8 cellular contexts compared by ENCODE assay signal in the genomic region with DNA sequence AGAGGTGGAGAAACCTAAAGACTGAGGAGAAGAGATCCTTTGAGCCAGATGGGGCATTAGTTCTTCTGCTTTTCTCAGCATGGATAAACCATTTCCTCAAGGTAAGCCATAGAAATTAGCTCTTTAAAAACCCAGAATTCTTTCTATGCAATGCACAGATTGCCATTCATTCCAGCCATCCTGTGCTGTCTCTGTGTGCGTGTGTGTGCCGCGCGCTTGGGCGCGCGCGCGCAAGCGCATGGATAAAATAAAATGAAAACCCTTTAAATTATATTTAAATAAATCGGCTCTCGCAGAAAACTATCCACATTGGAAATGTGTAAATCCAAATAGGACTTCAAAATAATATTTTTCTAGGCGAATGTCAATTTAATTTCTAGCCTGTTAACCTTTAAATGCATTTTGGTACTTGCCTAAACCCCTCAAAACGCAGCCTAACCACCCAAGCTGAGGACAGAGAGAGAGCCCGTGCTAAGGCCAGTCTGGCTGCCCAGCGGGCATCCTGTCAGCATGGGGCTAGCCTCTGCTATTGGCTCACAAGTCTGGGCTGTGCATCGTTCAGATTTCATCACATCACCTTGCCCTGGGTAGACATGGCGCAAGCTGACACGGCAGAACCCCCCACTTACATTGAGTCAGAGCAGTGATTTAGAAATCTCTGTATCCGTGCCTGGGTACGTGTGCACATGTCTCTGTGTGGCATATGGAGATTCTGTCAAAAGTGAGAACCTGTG.
DNase-seq lines count a peak whose midpoint lies in the region; ATAC-seq and TF ChIP-seq lines count a peak whose summit lies in the region.

No MANE protein-coding gene starts in this region.

- H3K4me3 Mint-ChIP-seq in osteocyte (ENCODE audit: unreplicated experiment), result peak overlapping the region; percentile 82

- no TSS peak for BruUV-seq in PC-9 (replicated peaks; lab: Mats Ljungman, UMichigan)

- no peak overlapping the region for H3K9ac ChIP-seq in DND-41 (ENCODE audit: low read depth, low read length)

- H2AFZ ChIP-seq in DND-41 (ENCODE audit: low read depth, low read length), result peak overlapping the region; percentile 72
- peak overlapping the region; percentile 71 for H2AFZ ChIP-seq in PC-9

- H3K4me1 ChIP-seq in DND-41 (ENCODE audit: insufficient read depth, low read length), result peaks cover 19% of the 10 kb centered on the region; the same call in 1 of the 2 replicates
- peaks cover 19% of the 10 kb centered on the region for H3K4me1 ChIP-seq in PC-9 (replicated peaks; ENCODE audit: insufficient read depth)
- peaks cover 0 to 7% (median 0%) of the 10 kb centered on the region in 3 donors for H3K4me1 ChIP-seq in esophagus squamous epithelium

- 47 to 52% methylated on average over 21 of the region's 21 CpGs for WGBS in esophagus squamous epithelium, 2 donors

- H3K36me3 Mint-ChIP-seq in osteocyte (ENCODE audit: unreplicated experiment), result no peaks in the 10 kb centered on the region

- no peaks in the 10 kb centered on the region for H3K9me3 ChIP-seq in DND-41 (ENCODE audit: insufficient read depth, low read length, severe bottlenecking)
- no peaks in the 10 kb centered on the region for H3K9me3 ChIP-seq in PC-9 (ENCODE audit: insufficient read depth, low read depth)
- H3K9me3 ChIP-seq in esophagus squamous epithelium, result no peaks in the 10 kb centered on the region

- TF ChIP-seq CTCF in DND-41 (IDR thresholded peaks at IDR 0.05; ENCODE audit: borderline replicate concordance, extremely low read depth, low read length, poor library complexity, severe bottlenecking), result no peak
- TF ChIP-seq CTCF in PC-9 (conservative IDR thresholded peaks at IDR 0.05), result no peak
- TF ChIP-seq CTCF in esophagus squamous epithelium (IDR thresholded peaks at IDR 0.05), result no peak
- TF ChIP-seq CTCF in osteocyte (IDR thresholded peaks at IDR 0.05), result no peak

- H3K27me3 Mint-ChIP-seq in osteocyte (ENCODE audit: unreplicated experiment), result no peaks in the 10 kb centered on the region

- H3K36me3 ChIP-seq in DND-41 (ENCODE audit: insufficient read depth, low read length) (no peaks in the 10 kb centered on the region), PC-9 (ENCODE audit: low read depth) (no peaks in the 10 kb centered on the region), esophagus squamous epithelium (no peaks in the 10 kb centered on the region)

- H3K9me3 Mint-ChIP-seq in osteocyte (ENCODE audit: unreplicated experiment), result peaks cover 6% of the 10 kb centered on the region

- no peak for ATAC-seq in DND-41 (ENCODE audit: insufficient read depth, low read depth)
- no peak for ATAC-seq in HG02884 (IDR thresholded peaks at IDR 0.05; ENCODE audit: unreplicated experiment)

- intact Hi-C loops in PC-9 (cut with micrococcal nuclease; ENCODE audit: unreplicated experiment), result no loop called here
- intact Hi-C loops in esophagus squamous epithelium (cut with DNase I), result no loop called here

- CTCF ChIA-PET in PC-9 (lab: Charles Lee), result no interaction called here

- H3K27ac ChIP-seq in DND-41 (ENCODE audit: low read length) (no peak overlapping the region), PC-9 (no peak overlapping the region), esophagus squamous epithelium (peak overlapping the region in 1 of 4 donors; percentile 17)

- TF ChIP-seq POLR2A in esophagus squamous epithelium (IDR thresholded peaks at IDR 0.05), result no peak

- H3K4me2 ChIP-seq in DND-41 (ENCODE audit: insufficient read depth, low read length) (peak overlapping the region; percentile 80), PC-9 (peak overlapping the region; percentile 94)

- no peaks in the 10 kb centered on the region for H3K4me1 Mint-ChIP-seq in osteocyte (ENCODE audit: unreplicated experiment)

- DNase-seq in DND-41 (no peak), PC-9 (peak; percentile 21 to 70), esophagus squamous epithelium (lab: John Stamatoyannopoulos, UW) (no peak), osteocyte (ENCODE audit: extremely low spot score, unreplicated experiment) (no peak), COLO668 (lab: John Stamatoyannopoulos, UW; ENCODE audit: unreplicated experiment) (no peak), MV-4-11 (lab: John Stamatoyannopoulos, UW) (no peak)
- no peak for DNase-seq in stimulated activated CD4-positive, alpha-beta T cell treated with anti-CD3 and anti-CD28 coated beads, Interleukin-4, amount 100 ng/mL, for 1 hour

- H3K9me2 ChIP-seq in PC-9 (ENCODE audit: insufficient read depth), result no peaks in the 10 kb centered on the region

- peak overlapping the region; percentile 36 for H3K27ac Mint-ChIP-seq in osteocyte (ENCODE audit: unreplicated experiment)

- 0 out of 2 replicates have a peak, but pooled peaks cover 7% of the 10 kb centered on the region for H3F3A ChIP-seq in PC-9 (ENCODE audit: insufficient read depth, low read depth)

- POLR2A ChIA-PET in PC-9 (lab: Charles Lee; ENCODE audit: unreplicated experiment), result no interaction called here

- H3K79me2 ChIP-seq in DND-41 (ENCODE audit: insufficient read depth, low read length) (no peaks in the 10 kb centered on the region), PC-9 (ENCODE audit: low read depth) (no peaks in the 10 kb centered on the region)

- H3K4me3 ChIP-seq in DND-41 (ENCODE audit: low read depth in 1 of 2, low read length in 2 of 2), result peak overlapping the region; percentile 8 to 62; a peak in 3 of 4 replicates
- H3K4me3 ChIP-seq in PC-9, result peak overlapping the region; percentile 79
- H3K4me3 ChIP-seq in esophagus squamous epithelium, result peak overlapping the region; percentile 12 to 63 (median 47)

- H4K20me1 ChIP-seq in DND-41 (ENCODE audit: insufficient read depth, low read length) (no peaks in the 10 kb centered on the region), PC-9 (ENCODE audit: insufficient read depth) (no peaks in the 10 kb centered on the region)

- H3K27me3 ChIP-seq in DND-41 (ENCODE audit: insufficient read depth, low read length, poor library complexity) (no peaks in the 10 kb centered on the region), PC-9 (ENCODE audit: insufficient read depth, low read depth) (no peaks in the 10 kb centered on the region), esophagus squamous epithelium (no peaks in the 10 kb centered on the region)

Comparison
In these comparisons a context has a peak if more than half of its experiments do, and no peak if none do; other contexts are left out.
1. DNase-seq: peak in PC-9 (2 of 2); none in DND-41 (single experiment), esophagus squamous epithelium (single experiment), osteocyte (single experiment), COLO668 (single experiment), stimulated activated CD4-positive, alpha-beta T cell treated with anti-CD3 and anti-CD28 coated beads, Interleukin-4, amount 100 ng/mL, for 1 hour (single experiment) and MV-4-11 (single experiment).
2. Peak in every context shown above with its lines, with median percentiles within 50 percentile points of each other: H3K4me3 ChIP-seq.